21 cellular contexts compared by ENCODE assay signal in the genomic region with DNA sequence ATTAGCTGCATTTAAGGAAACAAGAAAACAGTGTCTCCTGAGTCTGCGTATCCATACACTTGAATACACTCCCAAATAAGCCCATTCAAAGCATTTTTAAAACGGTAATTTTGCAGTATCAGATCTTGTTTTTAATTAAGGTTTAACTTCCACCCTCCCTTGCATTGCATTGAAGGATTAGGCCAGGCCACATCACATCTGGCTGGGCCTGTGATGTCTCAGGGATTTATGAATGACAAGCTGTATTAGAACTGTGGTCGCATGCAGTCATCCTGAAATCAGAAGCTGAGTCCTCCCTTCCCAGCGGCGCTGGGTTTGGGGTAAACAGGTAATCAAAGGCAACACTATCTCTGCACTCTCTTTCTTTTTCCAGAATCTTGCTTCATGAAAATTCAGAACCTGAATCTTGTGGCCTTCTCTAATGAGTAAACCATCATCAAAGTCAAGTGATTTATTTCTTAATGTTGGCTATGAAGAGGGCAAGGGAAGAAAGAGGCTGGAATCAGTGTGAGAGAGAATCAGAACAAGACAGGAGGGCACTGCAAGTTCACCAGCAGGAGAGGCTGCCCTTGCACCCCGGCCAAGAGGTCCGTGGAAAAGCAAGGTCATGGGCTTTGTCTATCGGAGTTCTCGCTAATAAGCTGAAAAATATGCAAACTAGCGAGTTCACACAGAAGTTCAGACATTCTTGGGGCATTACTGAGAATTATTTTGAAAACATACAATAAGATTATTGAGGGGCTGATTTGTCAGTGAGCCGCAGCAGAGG.
A peak's percentile ranks its signal among the peaks of the same experiment; 100 is the strongest.
DNase-seq lines count a peak whose midpoint lies in the region; ATAC-seq and TF ChIP-seq lines count a peak whose summit lies in the region.
"Had no signal": no experiment of that assay in that cellular context is flagged by ENCODE, and none has a peak within 500 bp of the region (broad histone marks: within the 10 kb centered on the region; RNA-seq: fewer than 3 reads in every experiment).

No MANE protein-coding gene starts in this region.

- DNase-seq in SK-N-SH (peak; percentile 35), SK-N-DZ (ENCODE audit: low spot score) (peak; percentile 56), iris pigment epithelial cell (ENCODE audit: low read depth) (peak; percentile 59), sigmoid colon (no peak), right atrium auricular region (ENCODE audit: low spot score) (no peak)
- no peak for DNase-seq in activated effector memory CD4-positive, alpha-beta T cell treated with anti-CD3 and anti-CD28 coated beads, Interleukin-2, amount 50 U/mL, for 16 hours
- DNase-seq: AML-193; Caco-2; CD4-positive, alpha-beta T cell; DMS153; DMS79; GDM1; GOT3; H9; IMR-90 had no signal

- ATAC-seq in SK-N-SH treated with all-trans-retinoic acid at 6 μM for 48 hours, result no peak
- ATAC-seq in HG02678 (IDR thresholded peaks at IDR 0.05; ENCODE audit: unreplicated experiment), result no peak
- ATAC-seq: A549 had no signal

- no peaks in the 10 kb centered on the region for H4K20me1 ChIP-seq in SK-N-SH (ENCODE audit: insufficient read depth)

- H3K27ac ChIP-seq in SK-N-SH (ENCODE audit: low read depth in 2 of 2, low read length in 1 of 2), result peak overlapping the region in 1 of 2 experiments; percentile 23; a peak in 1 of 4 replicates
- H3K27ac ChIP-seq in sigmoid colon, result peak overlapping the region in 3 of 4 donors; percentile 32 to 44 (median 32)
- no peak overlapping the region for H3K27ac ChIP-seq in right atrium auricular region
- H3K27ac ChIP-seq: 22Rv1, A549, C4-2B, HL-60 had no signal

- H3K4me1 ChIP-seq in SK-N-SH (ENCODE audit: control insufficient read depth in 1 of 2, insufficient read depth in 2 of 2, low read depth in 1 of 2, low read length in 1 of 2) (peaks cover 0 to 33% of the 10 kb centered on the region in 2 experiments; a peak in 2 of 4 replicates), sigmoid colon (peaks cover 0 to 4% (median 0%) of the 10 kb centered on the region in 4 donors), right atrium auricular region (no peaks in the 10 kb centered on the region)

- WGBS in SK-N-SH (ENCODE audit: low lambda C conversion rate), result 66% methylated on average over 11 of the region's 11 CpGs
- WGBS in sigmoid colon, 2 donors, result 89 to 93% methylated on average over 11 of the region's 11 CpGs

- TF ChIP-seq CTCF in SK-N-SH (IDR thresholded peaks at IDR 0.05) (no peak), sigmoid colon (IDR thresholded peaks at IDR 0.05) (no peak), right atrium auricular region (IDR thresholded peaks at IDR 0.05) (no peak)

- no peak overlapping the region for H3K4me3 ChIP-seq in SK-N-SH (ENCODE audit: low read depth in 2 of 2, low read length in 1 of 2)
- H3K4me3 ChIP-seq in sigmoid colon, result no peak overlapping the region
- H3K4me3 ChIP-seq in right atrium auricular region, result no peak overlapping the region
- H3K4me3 ChIP-seq: A549 had no signal

- H3K9me2 ChIP-seq in SK-N-SH, result no peaks in the 10 kb centered on the region

- POLR2A ChIA-PET in SK-N-SH (lab: Yijun Ruan, JAX), result no interaction called here

- no peaks in the 10 kb centered on the region for H3F3A ChIP-seq in SK-N-SH (replicated peaks; ENCODE audit: insufficient read depth)

- H3K9me3 ChIP-seq in SK-N-SH (no peaks in the 10 kb centered on the region; the same call in 1 of the 2 replicates), sigmoid colon (peaks cover 0 to 2% (median 0%) of the 10 kb centered on the region in 4 donors), right atrium auricular region (peaks cover 0 to 12% of the 10 kb centered on the region in 2 donors)
- H3K9me3 ChIP-seq: Caco-2 had no signal

- TF ChIP-seq EP300 in SK-N-SH (IDR thresholded peaks at IDR 0.05; ENCODE audit: borderline replicate concordance in 1 of 2, low read depth in 1 of 2, low read length in 1 of 2) (no peak), sigmoid colon (IDR thresholded peaks at IDR 0.05) (no peak)

- CTCF ChIA-PET in SK-N-SH (lab: Yijun Ruan, JAX), result interaction anchor here (0.6 to 1.0 kb wide), 3 partner anchors 12 to 566 kb away, joined by 3 read pairs; no protein-coding TSS in a partner anchor

- no peak for TF ChIP-seq RAD21 in SK-N-SH (IDR thresholded peaks at IDR 0.05; ENCODE audit: low read length)

- H3K27me3 ChIP-seq in SK-N-SH (ENCODE audit: insufficient read depth) (no peaks in the 10 kb centered on the region), sigmoid colon (no peaks in the 10 kb centered on the region), right atrium auricular region (no peaks in the 10 kb centered on the region)

- H3K79me2 ChIP-seq in SK-N-SH (ENCODE audit: insufficient read depth), result no peaks in the 10 kb centered on the region

- H3K9ac ChIP-seq in SK-N-SH, result no peak overlapping the region

- TF ChIP-seq POLR2A in sigmoid colon (IDR thresholded peaks at IDR 0.05), result no peak

- no peak overlapping the region for H2AFZ ChIP-seq in SK-N-SH (ENCODE audit: low read depth)

- intact Hi-C loops in sigmoid colon (cut with DNase I), result no loop called here

- no peaks in the 10 kb centered on the region for H3K36me3 ChIP-seq in SK-N-SH (replicated peaks in 1 of 2; ENCODE audit: control insufficient read depth in 1 of 2, insufficient read depth in 2 of 2, low read length in 1 of 2)
- H3K36me3 ChIP-seq in sigmoid colon, result no peaks in the 10 kb centered on the region
- H3K36me3 ChIP-seq in right atrium auricular region, result no peaks in the 10 kb centered on the region

- no peak overlapping the region for H3K4me2 ChIP-seq in SK-N-SH
- H3K4me2 ChIP-seq: A549 had no signal

TF ChIP-seq in SK-N-SH, 30 proteins besides CTCF, POLR2A, EP300 and RAD21 (continues in another document):
- TF ChIP-seq TAF1 (IDR thresholded peaks at IDR 0.05; ENCODE audit: borderline replicate concordance, low read depth, low read length) (no peak), NRF1 (IDR thresholded peaks at IDR 0.05; ENCODE audit: low read depth, low read length) (no peak), GATA2 (CRISPR knock-in tag; IDR thresholded peaks at IDR 0.05) (peak; percentile 63), FOSL2 (IDR thresholded peaks at IDR 0.05; ENCODE audit: borderline replicate concordance, low read depth) (no peak), RFX5 (IDR thresholded peaks at IDR 0.05; ENCODE audit: low read length) (no peak), RCOR1 (IDR thresholded peaks at IDR 0.05; ENCODE audit: low read length) (peak; percentile 55; the same call in 1 of the 2 replicates), ELF1 (IDR thresholded peaks at IDR 0.05) (no peak), GABPA (IDR thresholded peaks at IDR 0.05; ENCODE audit: low read depth) (no peak)
- TF ChIP-seq, protein P1, sequence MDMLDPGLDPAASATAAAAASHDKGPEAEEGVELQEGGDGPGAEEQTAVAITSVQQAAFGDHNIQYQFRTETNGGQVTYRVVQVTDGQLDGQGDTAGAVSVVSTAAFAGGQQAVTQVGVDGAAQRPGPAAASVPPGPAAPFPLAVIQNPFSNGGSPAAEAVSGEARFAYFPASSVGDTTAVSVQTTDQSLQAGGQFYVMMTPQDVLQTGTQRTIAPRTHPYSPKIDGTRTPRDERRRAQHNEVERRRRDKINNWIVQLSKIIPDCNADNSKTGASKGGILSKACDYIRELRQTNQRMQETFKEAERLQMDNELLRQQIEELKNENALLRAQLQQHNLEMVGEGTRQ (IDR thresholded peaks at IDR 0.05; ENCODE audit: borderline replicate concordance, low read depth, low read length), result no peak
- TF ChIP-seq, protein P2, sequence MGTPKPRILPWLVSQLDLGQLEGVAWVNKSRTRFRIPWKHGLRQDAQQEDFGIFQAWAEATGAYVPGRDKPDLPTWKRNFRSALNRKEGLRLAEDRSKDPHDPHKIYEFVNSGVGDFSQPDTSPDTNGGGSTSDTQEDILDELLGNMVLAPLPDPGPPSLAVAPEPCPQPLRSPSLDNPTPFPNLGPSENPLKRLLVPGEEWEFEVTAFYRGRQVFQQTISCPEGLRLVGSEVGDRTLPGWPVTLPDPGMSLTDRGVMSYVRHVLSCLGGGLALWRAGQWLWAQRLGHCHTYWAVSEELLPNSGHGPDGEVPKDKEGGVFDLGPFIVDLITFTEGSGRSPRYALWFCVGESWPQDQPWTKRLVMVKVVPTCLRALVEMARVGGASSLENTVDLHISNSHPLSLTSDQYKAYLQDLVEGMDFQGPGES (IDR thresholded peaks at IDR 0.05; ENCODE audit: low read depth, low read length), result no peak

TF ChIP-seq in SK-N-SH treated with all-trans-retinoic acid at 6 μM for 48 hours, 23 proteins besides CTCF, POLR2A, EP300 and RAD21 (continues in another document):
- TF ChIP-seq ZNF70 (CRISPR knock-in tag; IDR thresholded peaks at IDR 0.05), result no peak
- no peak for TF ChIP-seq ZC3H10 (CRISPR knock-in tag; IDR thresholded peaks at IDR 0.05)
- TF ChIP-seq, protein P3, sequence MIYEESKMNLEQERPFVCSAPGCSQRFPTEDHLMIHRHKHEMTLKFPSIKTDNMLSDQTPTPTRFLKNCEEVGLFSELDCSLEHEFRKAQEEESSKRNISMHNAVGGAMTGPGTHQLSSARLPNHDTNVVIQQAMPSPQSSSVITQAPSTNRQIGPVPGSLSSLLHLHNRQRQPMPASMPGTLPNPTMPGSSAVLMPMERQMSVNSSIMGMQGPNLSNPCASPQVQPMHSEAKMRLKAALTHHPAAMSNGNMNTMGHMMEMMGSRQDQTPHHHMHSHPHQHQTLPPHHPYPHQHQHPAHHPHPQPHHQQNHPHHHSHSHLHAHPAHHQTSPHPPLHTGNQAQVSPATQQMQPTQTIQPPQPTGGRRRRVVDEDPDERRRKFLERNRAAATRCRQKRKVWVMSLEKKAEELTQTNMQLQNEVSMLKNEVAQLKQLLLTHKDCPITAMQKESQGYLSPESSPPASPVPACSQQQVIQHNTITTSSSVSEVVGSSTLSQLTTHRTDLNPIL (CRISPR knock-in tag; IDR thresholded peaks at IDR 0.05; ENCODE audit: low read depth), result no peak
- no peak for TF ChIP-seq ZNF565 (CRISPR knock-in tag; conservative IDR thresholded peaks at IDR 0.05; ENCODE audit: low read depth)
- TF ChIP-seq RARB (CRISPR knock-in tag; IDR thresholded peaks at IDR 0.05), result no peak
- no peak for TF ChIP-seq OSR1 (CRISPR knock-in tag; IDR thresholded peaks at IDR 0.05)

Comparison
In these comparisons a context has a peak if more than half of its experiments do, and no peak if none do; other contexts are left out.
1. DNase-seq: peak in SK-N-SH (single experiment), SK-N-DZ (single experiment) and iris pigment epithelial cell (single experiment); none in sigmoid colon (single experiment), right atrium auricular region (single experiment) and activated effector memory CD4-positive, alpha-beta T cell treated with anti-CD3 and anti-CD28 coated beads, Interleukin-2, amount 50 U/mL, for 16 hours (single experiment).
2. H3K27ac ChIP-seq: peak in sigmoid colon (3 of 4); none in right atrium auricular region (0 of 2).